ENCODE assay signal across 8 cellular contexts in genomic region chrX:33211356-33212254, GRCh38. TPM values are rescaled to one million over a fixed set of nuclear protein-coding genes. Genes with fewer than 3 reads are reported as not detected.
DNase-seq lines count a peak whose midpoint lies in the region; ATAC-seq and TF ChIP-seq lines count a peak whose summit lies in the region.

DMD (minus strand) TSS chrX:33211549; CDS start chrX:33211312, 237 bp downstream.

- no peaks in the 10 kb centered on the region for H3K9me3 Mint-ChIP-seq in Caco-2 (ENCODE audit: unreplicated experiment)
- H3K9me3 Mint-ChIP-seq in brain, result peaks cover 0 to 4% (median 0%) of the 10 kb centered on the region in 5 experiments
- H3K9me3 Mint-ChIP-seq in activated CD4-positive, alpha-beta T cell treated with anti-CD3 and anti-CD28 coated beads, Interleukin-2, amount 10 ng/mL, durations not matched to agents 24 days and 14 days, result no peaks in the 10 kb centered on the region
- no peaks in the 10 kb centered on the region for H3K9me3 Mint-ChIP-seq in activated CD4-positive, alpha-beta T cell treated with anti-CD3 and anti-CD28 coated beads for 36 hours (ENCODE audit: low read depth)

- peak within 1 kb of the TSS; percentile 85 for H3K27ac ChIP-seq in psoas muscle

- no peaks in the 10 kb centered on the region for H3K27me3 Mint-ChIP-seq in Caco-2 (ENCODE audit: insufficient read depth, unreplicated experiment)
- no peaks in the 10 kb centered on the region for H3K27me3 Mint-ChIP-seq in brain
- H3K27me3 Mint-ChIP-seq in activated CD4-positive, alpha-beta T cell treated with anti-CD3 and anti-CD28 coated beads, Interleukin-2, amount 10 ng/mL, durations not matched to agents 24 days and 14 days, result no peaks in the 10 kb centered on the region
- H3K27me3 Mint-ChIP-seq in activated CD4-positive, alpha-beta T cell treated with anti-CD3 and anti-CD28 coated beads for 36 hours, result no peaks in the 10 kb centered on the region

- TF ChIP-seq CTCF in Caco-2 (IDR thresholded peaks at IDR 0.05; ENCODE audit: insufficient read depth in 1 of 2, low read depth in 1 of 2, low read length in 1 of 2, severe bottlenecking in 1 of 2, unreplicated experiment in 1 of 2), result no peak
- TF ChIP-seq CTCF in brain (conservative IDR thresholded peaks at IDR 0.05), result no peak
- TF ChIP-seq CTCF in psoas muscle (IDR thresholded peaks at IDR 0.05), result no peak

- H3K27ac Mint-ChIP-seq in Caco-2 (ENCODE audit: unreplicated experiment), result no peak within 1 kb of the TSS
- H3K27ac Mint-ChIP-seq in brain, result peak within 1 kb of the TSS in 3 of 5 experiments; percentile 45 to 95 (median 94)
- no peak within 1 kb of the TSS for H3K27ac Mint-ChIP-seq in activated CD4-positive, alpha-beta T cell treated with anti-CD3 and anti-CD28 coated beads, Interleukin-2, amount 10 ng/mL, durations not matched to agents 24 days and 14 days
- H3K27ac Mint-ChIP-seq in activated CD4-positive, alpha-beta T cell treated with anti-CD3 and anti-CD28 coated beads for 36 hours, result no peak within 1 kb of the TSS

- H3K36me3 Mint-ChIP-seq in Caco-2 (ENCODE audit: insufficient read depth, unreplicated experiment), result no peaks in the 10 kb centered on the region
- no peaks in the 10 kb centered on the region for H3K36me3 Mint-ChIP-seq in brain
- no peaks in the 10 kb centered on the region for H3K36me3 Mint-ChIP-seq in activated CD4-positive, alpha-beta T cell treated with anti-CD3 and anti-CD28 coated beads, Interleukin-2, amount 10 ng/mL, durations not matched to agents 24 days and 14 days (ENCODE audit: low read depth)
- no peaks in the 10 kb centered on the region for H3K36me3 Mint-ChIP-seq in activated CD4-positive, alpha-beta T cell treated with anti-CD3 and anti-CD28 coated beads for 36 hours (ENCODE audit: low read depth)

- H3K4me1 ChIP-seq in Caco-2 (no peaks in the 10 kb centered on the region), psoas muscle (no peaks in the 10 kb centered on the region)

- H3K4me3 Mint-ChIP-seq in Caco-2 (ENCODE audit: unreplicated experiment) (peak within 1 kb of the TSS; percentile 53), brain (peak within 1 kb of the TSS in 4 of 5 experiments; percentile 76 to 92 (median 78))
- no peak within 1 kb of the TSS for H3K4me3 Mint-ChIP-seq in activated CD4-positive, alpha-beta T cell treated with anti-CD3 and anti-CD28 coated beads, Interleukin-2, amount 10 ng/mL, durations not matched to agents 24 days and 14 days
- no peak within 1 kb of the TSS for H3K4me3 Mint-ChIP-seq in activated CD4-positive, alpha-beta T cell treated with anti-CD3 and anti-CD28 coated beads for 36 hours

- H3K4me3 ChIP-seq in Caco-2 (ENCODE audit: low read depth, low read length) (no peak within 1 kb of the TSS), psoas muscle (peak within 1 kb of the TSS; percentile 64)

- H3K9me3 ChIP-seq in Caco-2 (no peaks in the 10 kb centered on the region), psoas muscle (no peaks in the 10 kb centered on the region)

- BruUV-seq in Caco-2 (replicated peaks; lab: Mats Ljungman, UMichigan), result no TSS peak

- H3K27me3 ChIP-seq in Caco-2 (replicated peaks; ENCODE audit: control insufficient read depth, insufficient read depth, low read length) (no peaks in the 10 kb centered on the region), psoas muscle (ENCODE audit: insufficient read depth in 3 of 3, low read length in 2 of 3) (no peaks in the 10 kb centered on the region)

- H3K4me1 Mint-ChIP-seq in Caco-2 (ENCODE audit: low read depth, unreplicated experiment) (no peaks in the 10 kb centered on the region), brain (peaks cover 33% of the 10 kb centered on the region)
- no peaks in the 10 kb centered on the region for H3K4me1 Mint-ChIP-seq in activated CD4-positive, alpha-beta T cell treated with anti-CD3 and anti-CD28 coated beads, Interleukin-2, amount 10 ng/mL, durations not matched to agents 24 days and 14 days
- H3K4me1 Mint-ChIP-seq in activated CD4-positive, alpha-beta T cell treated with anti-CD3 and anti-CD28 coated beads for 36 hours, result no peaks in the 10 kb centered on the region

- DNase-seq in Caco-2 (peak; percentile 22 to 36), iPS-NIHi7 (ENCODE audit: extremely low spot score) (peak; percentile 31), psoas muscle (peak; percentile 36 to 68)
- DNase-seq in activated CD4-positive, alpha-beta T cell treated with anti-CD3 and anti-CD28 coated beads, Interleukin-2, amount 10 ng/mL, durations not matched to agents 24 days and 14 days, result no peak
- no peak for DNase-seq in activated CD4-positive, alpha-beta T cell treated with anti-CD3 and anti-CD28 coated beads for 36 hours

- WGBS in psoas muscle, 3 donors, result 10 to 21% (median 13%) methylated on average over 6 of the region's 6 CpGs

- ATAC-seq in psoas muscle (peak; percentile 84 to 97 (median 92)), GM19455 (IDR thresholded peaks at IDR 0.05; ENCODE audit: unreplicated experiment) (no peak), GM19023 (IDR thresholded peaks at IDR 0.05; ENCODE audit: unreplicated experiment) (no peak)
- ATAC-seq in activated CD4-positive, alpha-beta T cell treated with anti-CD3 and anti-CD28 coated beads for 36 hours, result no peak

- POLR2A ChIA-PET in Caco-2 (lab: Charles Lee), result no interaction called here
- POLR2A ChIA-PET in activated CD4-positive, alpha-beta T cell treated with anti-CD3 and anti-CD28 coated beads for 36 hours (lab: Charles Lee), result no interaction called here

- intact Hi-C loops in Caco-2 (cut with micrococcal nuclease; ENCODE audit: unreplicated experiment) (no loop called here), psoas muscle (cut with DNase I) (loop anchor here in 1 of 2 donors (5.0 kb wide), 1 partner anchor 126 kb away; no protein-coding TSS in a partner anchor)
- intact Hi-C loops in activated CD4-positive, alpha-beta T cell treated with anti-CD3 and anti-CD28 coated beads, Interleukin-2, amount 10 ng/mL, durations not matched to agents 24 days and 14 days (cut with micrococcal nuclease), result no loop called here
- intact Hi-C loops in activated CD4-positive, alpha-beta T cell treated with anti-CD3 and anti-CD28 coated beads for 36 hours (cut with DNase I, micrococcal nuclease), result no loop called here

- CTCF ChIA-PET in Caco-2 (lab: Charles Lee), result no interaction called here
- CTCF ChIA-PET in activated CD4-positive, alpha-beta T cell treated with anti-CD3 and anti-CD28 coated beads for 36 hours (lab: Charles Lee), result no interaction called here

- H3K36me3 ChIP-seq in Caco-2 (ENCODE audit: control insufficient read depth, insufficient read depth, low read length) (no peaks in the 10 kb centered on the region), psoas muscle (ENCODE audit: insufficient read depth in 1 of 2, low read depth in 1 of 2) (no peaks in the 10 kb centered on the region)

RNA-seq across cellular contexts. Expression of gene DMD, which starts in this region (rescaled TPM):
- 42.9 and 47.2 TPM in 2 replicates for total RNA-seq in Caco-2 (2022)
- 5.7 TPM for polyA plus RNA-seq in brain (ENCODE audit: insufficient read depth, low read depth, low replicate concordance)
- 100 to 1,000 TPM in 2 of 4 donors, 10 to 100 TPM in 2; 86.5 to 170 (median 120) TPM for total RNA-seq in psoas muscle
- 10 to 100 TPM in 2 of 3 donors, 1 to 10 TPM in 1; 6.8 to 23.8 (median 23.1) TPM for polyA plus RNA-seq in psoas muscle
- total RNA-seq in activated CD4-positive, alpha-beta T cell treated with anti-CD3 and anti-CD28 coated beads, Interleukin-2, amount 10 ng/mL, durations not matched to agents 24 days and 14 days, result 3.2 and 5.0 TPM in 2 replicates
- 1 to 10 TPM in 1 of 2 experiments, under 1 TPM in 1; 0.85 to 1.8 TPM for total RNA-seq in activated CD4-positive, alpha-beta T cell treated with anti-CD3 and anti-CD28 coated beads for 36 hours

Comparison
In these comparisons a context has a peak if more than half of its experiments do, and no peak if none do; other contexts are left out.
1. DNase-seq: peak in Caco-2 (2 of 2), iPS-NIHi7 (single experiment) and psoas muscle (2 of 2); none in activated CD4-positive, alpha-beta T cell treated with anti-CD3 and anti-CD28 coated beads, Interleukin-2, amount 10 ng/mL, durations not matched to agents 24 days and 14 days (single experiment) and activated CD4-positive, alpha-beta T cell treated with anti-CD3 and anti-CD28 coated beads for 36 hours (single experiment).
2. H3K27ac Mint-ChIP-seq: peak in brain (3 of 5); none in Caco-2 (single experiment), activated CD4-positive, alpha-beta T cell treated with anti-CD3 and anti-CD28 coated beads, Interleukin-2, amount 10 ng/mL, durations not matched to agents 24 days and 14 days (single experiment) and activated CD4-positive, alpha-beta T cell treated with anti-CD3 and anti-CD28 coated beads for 36 hours (single experiment).
3. H3K4me3 Mint-ChIP-seq: peak in Caco-2 (single experiment) and brain (4 of 5); none in activated CD4-positive, alpha-beta T cell treated with anti-CD3 and anti-CD28 coated beads, Interleukin-2, amount 10 ng/mL, durations not matched to agents 24 days and 14 days (single experiment) and activated CD4-positive, alpha-beta T cell treated with anti-CD3 and anti-CD28 coated beads for 36 hours (single experiment).
4. ATAC-seq: peak in psoas muscle (4 of 4); none in GM19455 (single experiment), activated CD4-positive, alpha-beta T cell treated with anti-CD3 and anti-CD28 coated beads for 36 hours (single experiment) and GM19023 (single experiment).